ENCODE assay signal across 8 cellular contexts in the genomic region with DNA sequence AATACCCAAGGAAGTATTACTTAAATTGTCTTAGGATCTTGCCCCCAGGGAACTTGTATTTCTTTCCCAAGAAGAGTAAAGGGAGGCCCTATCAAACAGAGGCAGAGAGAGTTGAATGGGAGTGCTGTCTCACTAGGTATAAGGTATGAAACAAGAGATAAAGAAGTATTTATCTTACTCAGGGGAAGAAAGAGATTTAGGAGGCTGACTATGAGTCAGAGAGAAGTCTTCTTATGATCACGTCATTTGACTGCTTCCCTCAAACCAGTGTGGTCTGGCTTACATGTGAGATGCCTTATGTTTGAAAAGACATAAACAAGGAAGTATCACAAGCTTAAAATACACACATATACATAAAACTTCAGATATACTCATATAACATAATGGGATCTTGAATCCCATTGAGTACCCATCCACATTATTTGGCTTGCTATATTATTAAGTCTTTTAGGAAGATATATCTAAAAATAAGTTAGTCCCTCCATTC. TPM values are rescaled to one million over a fixed set of nuclear protein-coding genes. Genes with fewer than 3 reads are reported as not detected.
DNase-seq lines count a peak whose midpoint lies in the region; ATAC-seq lines count a peak whose summit lies in the region.

No MANE protein-coding gene starts in this region.

- H3K4me2 ChIP-seq in Karpas-422 (ENCODE audit: low read depth, low read length, poor library complexity, severe bottlenecking): no peak overlapping the region

- peak; percentile 42 for DNase-seq in AG08396 (ENCODE audit: low spot score)
- DNase-seq in T-helper 22 cell (ENCODE audit: low read depth): peak; percentile 64
- DNase-seq in fibroblast of peridontal ligament (ENCODE audit: extremely low read depth): peak; percentile 92
- no peak for DNase-seq in Karpas-422
- DNase-seq in effector CD8-positive, alpha-beta T cell (lab: John Stamatoyannopoulos, UW): no peak

- H3K27ac ChIP-seq in stomach smooth muscle (ENCODE audit: low read length): peak overlapping the region; percentile 73
- H3K27ac ChIP-seq in Karpas-422 (ENCODE audit: low read length): no peak overlapping the region

- H3K36me3 ChIP-seq in stomach smooth muscle (ENCODE audit: control insufficient read depth in 2 of 2, insufficient read depth in 2 of 2, low read length in 2 of 2) (no peaks in the 10 kb centered on the region), Karpas-422 (ENCODE audit: insufficient read depth, low read length) (no peaks in the 10 kb centered on the region)

- ATAC-seq in GM18870 (IDR thresholded peaks at IDR 0.05; ENCODE audit: unreplicated experiment) (peak; percentile 58), HG03135 (IDR thresholded peaks at IDR 0.05; ENCODE audit: unreplicated experiment) (peak; percentile 38)

- H3K79me2 ChIP-seq in Karpas-422 (ENCODE audit: low read length): no peaks in the 10 kb centered on the region

- H3K9ac ChIP-seq in stomach smooth muscle (ENCODE audit: low read length in 2 of 2) (no peak overlapping the region), Karpas-422 (ENCODE audit: low read length) (no peak overlapping the region)

- H3K27me3 ChIP-seq in stomach smooth muscle (ENCODE audit: control insufficient read depth in 1 of 2, insufficient read depth in 2 of 2, low read length in 2 of 2) (no peaks in the 10 kb centered on the region), Karpas-422 (ENCODE audit: low read length) (no peaks in the 10 kb centered on the region)

- H4K20me1 ChIP-seq in Karpas-422 (ENCODE audit: insufficient read depth, low read depth, low read length): no peaks in the 10 kb centered on the region

- H3K4me1 ChIP-seq in stomach smooth muscle (ENCODE audit: control insufficient read depth, insufficient read depth, low read length) (peaks cover 54% of the 10 kb centered on the region), Karpas-422 (ENCODE audit: low read length) (peaks cover 5% of the 10 kb centered on the region)

- H3K9me3 ChIP-seq in stomach smooth muscle (ENCODE audit: control insufficient read depth in 2 of 2, low read length in 2 of 2) (no peaks in the 10 kb centered on the region), Karpas-422 (ENCODE audit: low read length) (no peaks in the 10 kb centered on the region)

- H3K4me3 ChIP-seq in stomach smooth muscle (ENCODE audit: low read length in 2 of 2) (no peak overlapping the region), Karpas-422 (ENCODE audit: low read length) (no peak overlapping the region)

- no peaks in the 10 kb centered on the region for H3K9me2 ChIP-seq in Karpas-422 (replicated peaks; ENCODE audit: insufficient read depth, low read length)

- no peak overlapping the region for H2AFZ ChIP-seq in Karpas-422 (ENCODE audit: low read length)

RNA-seq across cellular contexts. Expression of a gene that starts 29.6 kb away (rescaled TPM):
- 1.1 and 3.5 TPM in 2 replicates for total RNA-seq in Karpas-422 (2014; rRNA removed; shearing (Covaris generic); ENCODE audit: low replicate concordance)

Comparison
In these comparisons a context has a peak if more than half of its experiments do, and no peak if none do; other contexts are left out.
1. DNase-seq: peak in AG08396 (single experiment), T-helper 22 cell (single experiment) and fibroblast of peridontal ligament (single experiment); none in Karpas-422 (single experiment) and effector CD8-positive, alpha-beta T cell (single experiment).